30 cellular contexts compared by ENCODE assay signal in genomic region chr15:51798281-51798680, GRCh38.
"Had no signal": no experiment of that assay in that cellular context is flagged by ENCODE, and none has a peak within 500 bp of the region (broad histone marks: within the 10 kb centered on the region; RNA-seq: fewer than 3 reads in every experiment).

No MANE protein-coding gene starts in this region.

- H3K27ac Mint-ChIP-seq: activated CD8-positive, alpha-beta T cell treated with anti-CD3 and anti-CD28 coated beads for 36 hours; activated naive CD8-positive, alpha-beta T cell; activated T-helper 2 cell treated with anti-CD3 and anti-CD28 coated beads, Interferon-gamma antibody, Interleukin-2, Interleukin-4, amounts not matched to agents 10 μg/mL and 5 μg/mL and 100 μg/mL, durations not matched to agents 14 hours and 24 hours and 36 hours; memory B cell; stimulated activated memory B cell treated with anti-CD40 and anti-IgM and Interleukin-4, amounts not matched to agents 10 μg/mL and 1 μg/mL and 100 μg/mL, for 72 hours; T-helper 1 cell treated with Interleukin-12 subunit alpha and Interleukin-12 subunit beta and Interleukin-4 antibody, amounts not matched to agents 30 μg/mL and 1 μg/mL, for 36 hours had no signal

- H3K4me3 Mint-ChIP-seq: activated CD8-positive, alpha-beta T cell treated with anti-CD3 and anti-CD28 coated beads for 36 hours; activated naive CD8-positive, alpha-beta T cell; activated T-cell treated with anti-CD3 and anti-CD28 coated beads, Interleukin-2, amount 50 U/mL, for 4 hours; brain; memory B cell; naive thymus-derived CD4-positive, alpha-beta T cell; neural crest cell; stimulated activated memory B cell treated with anti-CD40 and anti-IgM and Interleukin-4, amounts not matched to agents 10 μg/mL and 1 μg/mL and 100 μg/mL, for 72 hours; T-helper 1 cell treated with Interleukin-12 subunit alpha and Interleukin-12 subunit beta and Interleukin-4 antibody, amounts not matched to agents 30 μg/mL and 1 μg/mL, for 36 hours had no signal

- H3K4me1 ChIP-seq: ascending aorta, vagina had no signal

- H3K27me3 Mint-ChIP-seq: activated CD8-positive, alpha-beta T cell treated with anti-CD3 and anti-CD28 coated beads for 36 hours; activated naive CD8-positive, alpha-beta T cell; memory B cell; naive thymus-derived CD4-positive, alpha-beta T cell; stimulated activated memory B cell treated with anti-CD40 and anti-IgM and Interleukin-4, amounts not matched to agents 10 μg/mL and 1 μg/mL and 100 μg/mL, for 72 hours had no signal

- H3K9me3 ChIP-seq: ascending aorta, esophagus muscularis mucosa, heart right ventricle, right atrium auricular region, stomach, thyroid gland, upper lobe of left lung, vagina had no signal

- DNase-seq: activated CD4-positive, alpha-beta T cell treated with anti-CD3 and anti-CD28 coated beads, Interleukin-2, amount 50 U/mL, for 1 hour; activated CD4-positive, CD25-positive, alpha-beta regulatory T cell treated with anti-CD3 and anti-CD28 coated beads, Interleukin-2, amount 50 U/mL, for 72 hours; activated CD8-positive, alpha-beta T cell treated with anti-CD3 and anti-CD28 coated beads for 36 hours; activated T-cell treated with anti-CD3 and anti-CD28 coated beads, Interleukin-2, amount 50 U/mL, for 4 hours; cortex of kidney; foreskin keratinocyte; heart right ventricle; midbrain; naive thymus-derived CD4-positive, alpha-beta T cell; nucleus accumbens; stimulated activated CD4-positive, alpha-beta T cell treated with anti-CD3 and anti-CD28 coated beads, Interleukin-1b, Interleukin-23, amount 100 ng/mL, for 48 hours; stimulated activated CD4-positive, alpha-beta T cell treated with anti-CD3 and anti-CD28 coated beads, Interleukin-4, amount 100 ng/mL, for 4 hours; stimulated activated CD8-positive, alpha-beta memory T cell treated with anti-CD3 and anti-CD28 coated beads, Interleukin-4, amount 100 ng/mL, for 48 hours; stomach; T1000; thyroid gland; upper lobe of left lung had no signal

- H3K27me3 ChIP-seq: ascending aorta, cardiac muscle cell, esophagus muscularis mucosa, foreskin keratinocyte, heart right ventricle, right atrium auricular region, stomach, thyroid gland, upper lobe of left lung, vagina had no signal

- H3K9me3 Mint-ChIP-seq: activated CD8-positive, alpha-beta T cell treated with anti-CD3 and anti-CD28 coated beads for 36 hours; activated T-cell treated with anti-CD3 and anti-CD28 coated beads, Interleukin-2, amount 50 U/mL, for 4 hours; activated T-helper 2 cell treated with anti-CD3 and anti-CD28 coated beads, Interferon-gamma antibody, Interleukin-2, Interleukin-4, amounts not matched to agents 10 μg/mL and 5 μg/mL and 100 μg/mL, durations not matched to agents 14 hours and 24 hours and 36 hours; brain; memory B cell; naive thymus-derived CD4-positive, alpha-beta T cell; neural crest cell; stimulated activated memory B cell treated with anti-CD40 and anti-IgM and Interleukin-4, amounts not matched to agents 10 μg/mL and 1 μg/mL and 100 μg/mL, for 72 hours; T-helper 1 cell treated with Interleukin-12 subunit alpha and Interleukin-12 subunit beta and Interleukin-4 antibody, amounts not matched to agents 30 μg/mL and 1 μg/mL, for 36 hours had no signal

- H3K36me3 ChIP-seq: cardiac muscle cell, thyroid gland had no signal

- ATAC-seq: activated CD8-positive, alpha-beta T cell treated with anti-CD3 and anti-CD28 coated beads for 36 hours; activated T-cell treated with anti-CD3 and anti-CD28 coated beads, Interleukin-2, amount 50 U/mL, for 4 hours; foreskin keratinocyte; heart right ventricle; naive thymus-derived CD4-positive, alpha-beta T cell; stimulated activated memory B cell treated with anti-CD40 and anti-IgM and Interleukin-4, amounts not matched to agents 10 μg/mL and 1 μg/mL and 100 μg/mL, for 72 hours had no signal

- H3K4me3 ChIP-seq: ascending aorta, cardiac muscle cell, esophagus muscularis mucosa, heart right ventricle, right atrium auricular region, smooth muscle cell, stomach, thyroid gland, upper lobe of left lung, vagina had no signal

- H3K27ac ChIP-seq: ascending aorta, cardiac muscle cell, esophagus muscularis mucosa, foreskin keratinocyte, heart right ventricle, right atrium auricular region, stomach, thyroid gland, upper lobe of left lung, vagina had no signal
